Comparison of ENCODE assay signal across 17 cellular contexts in the genomic region with DNA sequence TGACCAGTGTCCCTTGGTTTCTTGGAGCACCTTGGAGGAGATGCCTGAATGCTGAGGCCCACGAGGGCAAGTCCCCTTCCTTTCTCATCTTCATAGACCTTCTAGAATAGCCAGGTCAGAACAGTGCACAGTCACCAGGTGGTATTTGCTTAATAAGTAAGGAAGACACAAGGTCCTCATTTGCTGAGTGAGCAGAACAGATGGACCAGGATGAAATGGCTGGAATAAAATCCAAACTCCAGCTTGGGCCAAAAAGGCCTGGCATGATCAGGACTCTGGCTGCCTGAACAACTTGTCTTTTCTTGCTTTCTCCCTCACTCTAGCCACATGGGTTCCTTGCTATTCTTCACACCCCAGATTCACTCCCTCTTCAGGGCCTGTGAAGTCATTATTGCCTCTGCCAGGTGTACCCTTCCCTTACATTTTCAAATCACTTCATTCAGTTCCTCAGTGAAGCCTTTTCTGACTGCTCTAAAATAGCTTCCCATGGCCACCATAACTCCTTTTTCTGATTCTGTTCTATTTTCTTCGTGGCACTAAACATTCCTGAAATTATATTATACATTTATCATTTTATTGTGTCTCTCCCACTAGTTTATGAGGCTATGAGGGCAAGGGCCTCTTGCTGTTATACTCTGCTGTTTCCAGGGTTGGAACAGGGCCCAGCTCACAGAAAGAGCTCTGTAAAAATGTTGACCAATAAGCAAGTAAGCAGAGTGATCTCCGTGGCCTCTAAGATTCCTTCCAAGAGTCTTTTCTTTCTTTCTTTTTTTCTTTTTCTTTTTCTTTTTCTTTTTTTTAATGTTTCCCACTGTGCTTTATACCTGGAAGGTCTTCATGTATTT.
DNase-seq lines count a peak whose midpoint lies in the region; ATAC-seq, FAIRE-seq and TF ChIP-seq lines count a peak whose summit lies in the region.
"Had no signal": no experiment of that assay in that cellular context is flagged by ENCODE, and none has a peak within 500 bp of the region (broad histone marks: within the 10 kb centered on the region; RNA-seq: fewer than 3 reads in every experiment).

No MANE protein-coding gene starts in this region.

- intact Hi-C loops in ovary (cut with DNase I) (no loop called here), Caco-2 (cut with micrococcal nuclease; ENCODE audit: unreplicated experiment) (no loop called here)

- no peaks in the 10 kb centered on the region for H3K36me3 ChIP-seq in ovary
- no peaks in the 10 kb centered on the region for H3K36me3 ChIP-seq in GM23338 (ENCODE audit: insufficient read depth)
- H3K36me3 ChIP-seq in Caco-2 (ENCODE audit: control insufficient read depth, insufficient read depth, low read length), result no peaks in the 10 kb centered on the region
- H3K36me3 ChIP-seq: Peyer's patch had no signal

- FAIRE-seq in endometrium (lab: Jason Lieb, UNC) (peak; percentile 39), GM19239 (lab: Jason Lieb, UNC) (no peak)
- FAIRE-seq: GM12878, GM18507 had no signal

- H3K79me2 ChIP-seq in GM23338 (replicated peaks; ENCODE audit: insufficient read depth), result no peaks in the 10 kb centered on the region

- H3K4me3 Mint-ChIP-seq in GM23338 (no peak overlapping the region), Caco-2 (ENCODE audit: unreplicated experiment) (no peak overlapping the region)

- H3K4me1 Mint-ChIP-seq in GM23338 (0 out of 3 replicates have a peak, but pooled peaks cover 3% of the 10 kb centered on the region), Caco-2 (ENCODE audit: low read depth, unreplicated experiment) (no peaks in the 10 kb centered on the region)

- no TSS peak for BruUV-seq in Caco-2 (replicated peaks; lab: Mats Ljungman, UMichigan)

- no peak overlapping the region for H2AFZ ChIP-seq in GM23338

- no peak for ATAC-seq in GM23338
- ATAC-seq: GM12878 had no signal

- no peak for TF ChIP-seq POLR2A in ovary (IDR thresholded peaks at IDR 0.05)

- POLR2A ChIA-PET in Caco-2 (lab: Charles Lee), result no interaction called here

- H3K4me1 ChIP-seq in ovary (ENCODE audit: insufficient read depth) (peaks cover 5% of the 10 kb centered on the region), GM23338 (ENCODE audit: insufficient read depth) (no peaks in the 10 kb centered on the region), Caco-2 (no peaks in the 10 kb centered on the region)

- peaks cover 7% of the 10 kb centered on the region for H3K27me3 Mint-ChIP-seq in GM23338 (ENCODE audit: insufficient read depth, low read depth, poor library complexity)
- peaks cover 10% of the 10 kb centered on the region for H3K27me3 Mint-ChIP-seq in Caco-2 (ENCODE audit: insufficient read depth, unreplicated experiment)

- peaks cover 4% of the 10 kb centered on the region; the same call in 2 of the 3 replicates for H3K9me3 Mint-ChIP-seq in GM23338
- no peaks in the 10 kb centered on the region for H3K9me3 Mint-ChIP-seq in Caco-2 (ENCODE audit: unreplicated experiment)

- H3K9me3 ChIP-seq in ovary (no peaks in the 10 kb centered on the region), Caco-2 (no peaks in the 10 kb centered on the region)
- H3K9me3 ChIP-seq: Peyer's patch had no signal

- H3K36me3 Mint-ChIP-seq in GM23338 (ENCODE audit: low read depth) (peaks cover 3% of the 10 kb centered on the region; the same call in 1 of the 3 replicates), Caco-2 (ENCODE audit: insufficient read depth, unreplicated experiment) (no peaks in the 10 kb centered on the region)

- no peak overlapping the region for H3K4me3 ChIP-seq in ovary
- H3K4me3 ChIP-seq in GM23338, result no peak overlapping the region
- H3K4me3 ChIP-seq in Caco-2 (ENCODE audit: low read depth, low read length), result no peak overlapping the region
- H3K4me3 ChIP-seq: GM12878, Peyer's patch had no signal

- no peak for TF ChIP-seq CTCF in ovary (IDR thresholded peaks at IDR 0.05)
- no peak for TF ChIP-seq CTCF in GM23338 (conservative IDR thresholded peaks at IDR 0.05; ENCODE audit: low read depth in 2 of 2)
- no peak for TF ChIP-seq CTCF in Caco-2 (IDR thresholded peaks at IDR 0.05; ENCODE audit: insufficient read depth in 1 of 2, low read depth in 1 of 2, low read length in 1 of 2, severe bottlenecking in 1 of 2, unreplicated experiment in 1 of 2)

- no peaks in the 10 kb centered on the region for H3K27me3 ChIP-seq in ovary
- H3K27me3 ChIP-seq in GM23338 (ENCODE audit: insufficient read depth), result no peaks in the 10 kb centered on the region
- H3K27me3 ChIP-seq in Caco-2 (replicated peaks; ENCODE audit: control insufficient read depth, insufficient read depth, low read length), result no peaks in the 10 kb centered on the region
- H3K27me3 ChIP-seq: Peyer's patch had no signal

- CTCF ChIA-PET in Caco-2 (lab: Charles Lee), result no interaction called here

- H3K27ac ChIP-seq in ovary, result no peak overlapping the region
- no peak overlapping the region for H3K27ac ChIP-seq in GM23338 (ENCODE audit: low read depth)
- H3K27ac ChIP-seq: Peyer's patch had no signal

- H3K27ac Mint-ChIP-seq in GM23338 (no peak overlapping the region), Caco-2 (ENCODE audit: unreplicated experiment) (no peak overlapping the region)

- H3K4me2 ChIP-seq in GM23338, result no peak overlapping the region

- 17 to 20% (median 19%) methylated on average over 3 of the region's 3 CpGs for WGBS in ovary, 3 donors

- DNase-seq in DMS 273 treated with DMSO at 0.1 percent for 48 hours (lab: John Stamatoyannopoulos, UW) (peak; percentile 22), NCI-H446 (lab: John Stamatoyannopoulos, UW) (peak; percentile 39 to 84), ovary (peak; percentile 17 to 44 (median 26)), GM23338 (ENCODE audit: low spot score) (no peak), GM19239 (ENCODE audit: insufficient read length, low spot score) (no peak), Caco-2 (no peak)
- DNase-seq in stimulated activated naive CD4-positive, alpha-beta T cell (lab: John Stamatoyannopoulos, UW), result no peak
- DNase-seq: DMS153, KBM-7, NCI-H1092, NCI-H2227 treated with DMSO at 0.1 percent for 48 hours, NCI-H774, SIG-M5 had no signal

- H3F3A ChIP-seq in GM23338 (replicated peaks; ENCODE audit: low read depth), result peaks cover 4% of the 10 kb centered on the region

- no peaks in the 10 kb centered on the region for H4K20me1 ChIP-seq in GM23338 (replicated peaks; ENCODE audit: insufficient read depth)

- H3K9me2 ChIP-seq in GM23338 (ENCODE audit: insufficient read depth), result no peaks in the 10 kb centered on the region

- no peak for TF ChIP-seq EP300 in ovary (IDR thresholded peaks at IDR 0.05)

TF ChIP-seq in GM23338, 12 proteins besides CTCF, POLR2A, EP300 and RAD21 (continues in another document):
- TF ChIP-seq STAT1 (IDR thresholded peaks at IDR 0.05; ENCODE audit: unreplicated experiment) (no peak), POLR2AphosphoS5 (IDR thresholded peaks at IDR 0.05; ENCODE audit: low read depth) (no peak), EZH2 (IDR thresholded peaks at IDR 0.05; ENCODE audit: low read depth, unreplicated experiment) (no peak), EZH2phosphoT487 (IDR thresholded peaks at IDR 0.05; ENCODE audit: unreplicated experiment) (no peak), ZNF331 (CRISPR knock-in tag; IDR thresholded peaks at IDR 0.05; ENCODE audit: low read depth) (no peak), CREB1 (CRISPR knock-in tag; IDR thresholded peaks at IDR 0.05; ENCODE audit: low read depth) (no peak), JUNB (IDR thresholded peaks at IDR 0.05; ENCODE audit: unreplicated experiment) (no peak)
- TF ChIP-seq, protein P1, sequence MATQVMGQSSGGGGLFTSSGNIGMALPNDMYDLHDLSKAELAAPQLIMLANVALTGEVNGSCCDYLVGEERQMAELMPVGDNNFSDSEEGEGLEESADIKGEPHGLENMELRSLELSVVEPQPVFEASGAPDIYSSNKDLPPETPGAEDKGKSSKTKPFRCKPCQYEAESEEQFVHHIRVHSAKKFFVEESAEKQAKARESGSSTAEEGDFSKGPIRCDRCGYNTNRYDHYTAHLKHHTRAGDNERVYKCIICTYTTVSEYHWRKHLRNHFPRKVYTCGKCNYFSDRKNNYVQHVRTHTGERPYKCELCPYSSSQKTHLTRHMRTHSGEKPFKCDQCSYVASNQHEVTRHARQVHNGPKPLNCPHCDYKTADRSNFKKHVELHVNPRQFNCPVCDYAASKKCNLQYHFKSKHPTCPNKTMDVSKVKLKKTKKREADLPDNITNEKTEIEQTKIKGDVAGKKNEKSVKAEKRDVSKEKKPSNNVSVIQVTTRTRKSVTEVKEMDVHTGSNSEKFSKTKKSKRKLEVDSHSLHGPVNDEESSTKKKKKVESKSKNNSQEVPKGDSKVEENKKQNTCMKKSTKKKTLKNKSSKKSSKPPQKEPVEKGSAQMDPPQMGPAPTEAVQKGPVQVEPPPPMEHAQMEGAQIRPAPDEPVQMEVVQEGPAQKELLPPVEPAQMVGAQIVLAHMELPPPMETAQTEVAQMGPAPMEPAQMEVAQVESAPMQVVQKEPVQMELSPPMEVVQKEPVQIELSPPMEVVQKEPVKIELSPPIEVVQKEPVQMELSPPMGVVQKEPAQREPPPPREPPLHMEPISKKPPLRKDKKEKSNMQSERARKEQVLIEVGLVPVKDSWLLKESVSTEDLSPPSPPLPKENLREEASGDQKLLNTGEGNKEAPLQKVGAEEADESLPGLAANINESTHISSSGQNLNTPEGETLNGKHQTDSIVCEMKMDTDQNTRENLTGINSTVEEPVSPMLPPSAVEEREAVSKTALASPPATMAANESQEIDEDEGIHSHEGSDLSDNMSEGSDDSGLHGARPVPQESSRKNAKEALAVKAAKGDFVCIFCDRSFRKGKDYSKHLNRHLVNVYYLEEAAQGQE (IDR thresholded peaks at IDR 0.05; ENCODE audit: unreplicated experiment), result no peak

Comparison
In these comparisons a context has a peak if more than half of its experiments do, and no peak if none do; other contexts are left out.
1. DNase-seq: peak in DMS 273 treated with DMSO at 0.1 percent for 48 hours (single experiment), NCI-H446 (2 of 2) and ovary (5 of 5); none in GM23338 (single experiment), GM19239 (single experiment), Caco-2 (0 of 2) and stimulated activated naive CD4-positive, alpha-beta T cell (0 of 6).